In the genomic region with DNA sequence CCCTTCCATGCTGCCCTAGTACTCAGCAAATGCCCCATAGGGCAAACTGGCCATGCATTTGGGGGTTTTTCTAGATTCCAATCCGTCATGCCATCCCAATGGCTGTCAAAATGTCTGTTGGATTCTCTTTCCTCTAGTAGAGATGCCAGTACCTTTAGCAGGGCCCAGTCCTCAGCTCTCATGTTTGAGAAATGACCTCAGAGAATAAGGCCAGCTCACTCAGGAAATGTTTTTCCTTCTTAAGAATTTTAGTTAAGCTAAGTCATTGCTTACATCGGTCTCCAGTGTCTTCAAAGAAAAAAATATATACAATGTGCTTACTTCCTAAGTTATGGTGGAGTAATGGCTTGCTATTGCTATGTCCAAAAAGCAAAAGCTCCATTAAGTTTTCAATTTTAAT, we compare ENCODE assay signal across 19 cellular contexts.
"Had no signal": no experiment of that assay in that cellular context is flagged by ENCODE, and none has a peak within 500 bp of the region (broad histone marks: within the 10 kb centered on the region; RNA-seq: fewer than 3 reads in every experiment).

No MANE protein-coding gene starts in this region.

- DNase-seq: activated CD4-positive, alpha-beta T cell treated with anti-CD3 and anti-CD28 coated beads for 1 hour; activated CD4-positive, alpha-beta T cell treated with anti-CD3 and anti-CD28 coated beads, Interleukin-2, amount 50 U/mL, for 48 hours; activated naive CD4-positive, alpha-beta T cell treated with Interleukin-2 at 50 U/mL for 16 hours; cortex of kidney; effector memory CD8-positive, alpha-beta T cell; hippocampal formation; left ventricle myocardium inferior; naive thymus-derived CD8-positive, alpha-beta T cell; posterior cingulate gyrus; right cardiac atrium; stimulated activated CD4-positive, alpha-beta T cell treated with anti-CD3 and anti-CD28 coated beads, Interleukin-4, amount 100 ng/mL, for 4 hours; stimulated activated CD8-positive, alpha-beta memory T cell treated with anti-CD3 and anti-CD28 coated beads, Interleukin-4, amount 100 ng/mL, for 48 hours; stimulated activated naive CD8-positive, alpha-beta T cell treated with anti-CD3 and anti-CD28 coated beads, Interleukin-15, Interleukin-2, amounts not matched to agents 100 U/mL and 50 U/mL, for 24 hours; T-helper 1 cell; T1000; transverse colon had no signal

- H3K4me3 ChIP-seq: left ventricle myocardium inferior, smooth muscle cell, transverse colon had no signal

- ATAC-seq: activated T-helper 17 cell treated with anti-CD3 and anti-CD28 coated beads, Interleukin-2, amount 50 U/mL, for 72 hours; effector memory CD8-positive, alpha-beta T cell; naive thymus-derived CD8-positive, alpha-beta T cell; right cardiac atrium; stimulated activated naive CD8-positive, alpha-beta T cell treated with anti-CD3 and anti-CD28 coated beads, Interleukin-15, Interleukin-2, amounts not matched to agents 100 U/mL and 50 U/mL, for 24 hours had no signal

- H3K4me1 ChIP-seq: left ventricle myocardium inferior, transverse colon had no signal

- H3K36me3 ChIP-seq: left ventricle myocardium inferior, transverse colon had no signal

- H3K4me2 ChIP-seq: smooth muscle cell had no signal

- H3K9me3 ChIP-seq: transverse colon had no signal

- H3K27ac ChIP-seq: left ventricle myocardium inferior, transverse colon, VCaP had no signal
